ENCODE assay signal across 1 cellular context in genomic region chr17:50479522-50480141, GRCh38.
TF ChIP-seq lines count a peak whose summit lies in the region.

No MANE protein-coding gene starts in this region.

TF ChIP-seq in A549, 52 proteins besides CTCF, POLR2A, EP300 and RAD21 (continued from another document):
- TF ChIP-seq, protein P1, sequence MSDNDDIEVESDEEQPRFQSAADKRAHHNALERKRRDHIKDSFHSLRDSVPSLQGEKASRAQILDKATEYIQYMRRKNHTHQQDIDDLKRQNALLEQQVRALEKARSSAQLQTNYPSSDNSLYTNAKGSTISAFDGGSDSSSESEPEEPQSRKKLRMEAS (IDR thresholded peaks at IDR 0.05): peak; percentile 95
- TF ChIP-seq SMC3 (IDR thresholded peaks at IDR 0.05) (peak; percentile 29; the same call in 1 of the 3 replicates), CBX8 (IDR thresholded peaks at IDR 0.05) (no peak), JUNB (IDR thresholded peaks at IDR 0.05) (no peak), BHLHE40 (IDR thresholded peaks at IDR 0.05; ENCODE audit: low read depth, low read length) (peak; percentile 98), E2F6 (IDR thresholded peaks at IDR 0.05; ENCODE audit: borderline replicate concordance, low read depth) (peak; percentile 71)
TF ChIP-seq in A549: peak in this region for 6.
